Comparison of ENCODE assay signal across 13 cellular contexts in genomic region chr2:73253901-73254300, GRCh38. TPM values are rescaled to one million over a fixed set of nuclear protein-coding genes. Genes with fewer than 3 reads are reported as not detected.
A peak's percentile ranks its signal among the peaks of the same experiment; 100 is the strongest.
DNase-seq lines count a peak whose midpoint lies in the region; ATAC-seq, FAIRE-seq and TF ChIP-seq lines count a peak whose summit lies in the region.
"Had no signal": no experiment of that assay in that cellular context is flagged by ENCODE, and none has a peak within 500 bp of the region (broad histone marks: within the 10 kb centered on the region; RNA-seq: fewer than 3 reads in every experiment).

No MANE protein-coding gene starts in this region.

- no peak for TF ChIP-seq POLR2A in GM12892 (IDR thresholded peaks at IDR 0.05; ENCODE audit: low read depth, low read length)

- intact Hi-C loops in activated CD8-positive, alpha-beta T cell treated with anti-CD3 and anti-CD28 coated beads for 36 hours (cut with micrococcal nuclease) = no loop called here

- CTCF ChIA-PET in activated CD8-positive, alpha-beta T cell treated with anti-CD3 and anti-CD28 coated beads for 36 hours (lab: Charles Lee) = interaction anchor here (1.8 kb wide), 1 partner anchor 14 kb away, joined by 4 read pairs; no protein-coding TSS in a partner anchor

- no peaks in the 10 kb centered on the region for H3K9me3 Mint-ChIP-seq in activated CD8-positive, alpha-beta T cell treated with anti-CD3 and anti-CD28 coated beads for 36 hours
- H3K9me3 Mint-ChIP-seq: activated T-cell treated with anti-CD3 and anti-CD28 coated beads, Interleukin-2, amount 50 U/mL, for 72 hours had no signal

- FAIRE-seq in GM12892 (lab: Jason Lieb, UNC) = no peak

- peaks cover 3% of the 10 kb centered on the region for H3K4me1 Mint-ChIP-seq in activated CD8-positive, alpha-beta T cell treated with anti-CD3 and anti-CD28 coated beads for 36 hours (ENCODE audit: low read depth)

- no peak overlapping the region for H3K4me3 Mint-ChIP-seq in activated CD8-positive, alpha-beta T cell treated with anti-CD3 and anti-CD28 coated beads for 36 hours
- H3K4me3 Mint-ChIP-seq: activated T-cell treated with anti-CD3 and anti-CD28 coated beads, Interleukin-2, amount 50 U/mL, for 72 hours had no signal

- H3K27ac ChIP-seq in C4-2B = peak overlapping the region; percentile 38
- H3K27ac ChIP-seq: brain microvascular endothelial cell, esophagus muscularis mucosa had no signal

- peak overlapping the region; percentile 49 for H3K27ac Mint-ChIP-seq in activated CD8-positive, alpha-beta T cell treated with anti-CD3 and anti-CD28 coated beads for 36 hours
- H3K27ac Mint-ChIP-seq: activated T-cell treated with anti-CD3 and anti-CD28 coated beads, Interleukin-2, amount 50 U/mL, for 72 hours had no signal

- POLR2A ChIA-PET in activated CD8-positive, alpha-beta T cell treated with anti-CD3 and anti-CD28 coated beads for 36 hours (lab: Charles Lee) = interaction anchor here (0.6 to 7.9 kb wide), 8 partner anchors 9 to 43 kb away, joined by 3 to 97 read pairs (median 4); partner anchors contain the start of genes CCT7 and PRADC1

- DNase-seq in MV-4-11 (lab: John Stamatoyannopoulos, UW) = peak; percentile 68
- no peak for DNase-seq in activated CD8-positive, alpha-beta T cell treated with anti-CD3 and anti-CD28 coated beads for 36 hours
- no peak for DNase-seq in GM12892 (ENCODE audit: insufficient read length)
- DNase-seq: activated T-cell treated with anti-CD3 and anti-CD28 coated beads, Interleukin-2, amount 50 U/mL, for 72 hours; brain microvascular endothelial cell; mesendoderm; NCI-H187; stimulated activated CD4-positive, alpha-beta T cell treated with anti-CD3 and anti-CD28 coated beads, Interleukin-4, amount 100 ng/mL, for 1 hour; T-helper 9 cell had no signal

- no peak for ATAC-seq in activated CD8-positive, alpha-beta T cell treated with anti-CD3 and anti-CD28 coated beads for 36 hours
- ATAC-seq in HG02588 (IDR thresholded peaks at IDR 0.05; ENCODE audit: unreplicated experiment) = no peak
- no peak for ATAC-seq in GM18867 (IDR thresholded peaks at IDR 0.05; ENCODE audit: unreplicated experiment)
- ATAC-seq: activated T-cell treated with anti-CD3 and anti-CD28 coated beads, Interleukin-2, amount 50 U/mL, for 72 hours had no signal

- H3K36me3 Mint-ChIP-seq in activated CD8-positive, alpha-beta T cell treated with anti-CD3 and anti-CD28 coated beads for 36 hours (ENCODE audit: low read depth) = peaks cover 31% of the 10 kb centered on the region

- no peak for TF ChIP-seq CTCF in C4-2B (conservative IDR thresholded peaks at IDR 0.05)
- TF ChIP-seq CTCF in activated CD8-positive, alpha-beta T cell treated with anti-CD3 and anti-CD28 coated beads for 36 hours (IDR thresholded peaks at IDR 0.05) = no peak

- no peaks in the 10 kb centered on the region for H3K27me3 Mint-ChIP-seq in activated CD8-positive, alpha-beta T cell treated with anti-CD3 and anti-CD28 coated beads for 36 hours

RNA-seq across cellular contexts. Expression of gene CCT7, which starts 19.8 kb away (rescaled TPM):
- 100 to 1,000 TPM; 628 to 660 TPM for total RNA-seq in activated CD8-positive, alpha-beta T cell treated with anti-CD3 and anti-CD28 coated beads for 36 hours
- 400 TPM for polyA plus RNA-seq in GM12892 (2012; ENCODE audit: missing spikeins)

RNA-seq across cellular contexts. Expression of gene PRADC1, which starts 20.9 kb away (rescaled TPM):
- 10 to 100 TPM; 12.4 to 16.2 TPM for total RNA-seq in activated CD8-positive, alpha-beta T cell treated with anti-CD3 and anti-CD28 coated beads for 36 hours
- polyA plus RNA-seq in GM12892 (2012; ENCODE audit: missing spikeins) = 9.5 TPM

RNA-seq across cellular contexts. Expression of gene FBXO41, which starts 30.4 kb away (rescaled TPM):
- 10 to 100 TPM; 41.5 to 42.0 TPM for total RNA-seq in activated CD8-positive, alpha-beta T cell treated with anti-CD3 and anti-CD28 coated beads for 36 hours
- polyA plus RNA-seq in GM12892 (2012; ENCODE audit: missing spikeins) = 17.7 TPM

RNA-seq across cellular contexts. Expression of gene EGR4, which starts 39.4 kb away (rescaled TPM):
- total RNA-seq in activated CD8-positive, alpha-beta T cell treated with anti-CD3 and anti-CD28 coated beads for 36 hours = under 1 TPM; 0.11 to 0.29 TPM
- polyA plus RNA-seq in GM12892 (2012; ENCODE audit: missing spikeins) = not detected

RNA-seq across cellular contexts. Expression of gene SMYD5, which starts 39.9 kb away (rescaled TPM):
- 10 to 100 TPM; 39.6 to 48.6 TPM for total RNA-seq in activated CD8-positive, alpha-beta T cell treated with anti-CD3 and anti-CD28 coated beads for 36 hours
- polyA plus RNA-seq in GM12892 (2012; ENCODE audit: missing spikeins) = 26.9 TPM
